8 cellular contexts compared by ENCODE assay signal in the genomic region with DNA sequence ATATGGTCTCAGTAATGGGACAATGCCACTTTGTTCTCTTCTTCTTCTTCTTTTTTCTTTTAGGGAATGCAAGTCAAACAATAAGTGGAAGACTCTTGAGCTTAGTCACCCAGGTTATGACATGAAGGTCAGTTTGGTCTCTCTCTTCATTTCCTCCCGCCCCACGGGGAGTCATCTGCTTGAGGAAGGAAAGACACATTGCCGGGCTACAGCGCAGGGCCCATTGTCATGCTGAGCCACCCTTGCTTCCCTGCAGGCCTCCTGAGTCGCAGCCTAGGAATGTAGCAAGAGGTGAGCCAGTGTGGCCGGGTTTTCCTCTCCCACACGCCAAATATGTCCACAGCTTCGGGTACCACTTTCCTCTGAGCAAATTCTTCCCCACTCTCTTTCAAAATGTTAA. TPM values are rescaled to one million over a fixed set of nuclear protein-coding genes. Genes with fewer than 3 reads are reported as not detected.
DNase-seq lines count a peak whose midpoint lies in the region; ATAC-seq and TF ChIP-seq lines count a peak whose summit lies in the region.

No MANE protein-coding gene starts in this region.

- no peaks in the 10 kb centered on the region for H3K36me3 Mint-ChIP-seq in activated naive CD8-positive, alpha-beta T cell treated with anti-CD3 and anti-CD28 coated beads, Interleukin-2, amount 50 U/mL, for 24 hours (ENCODE audit: low read depth)

- no peaks in the 10 kb centered on the region for H3K27me3 ChIP-seq in H7 (ENCODE audit: control insufficient read depth, insufficient read depth, low read length)
- no peaks in the 10 kb centered on the region for H3K27me3 ChIP-seq in neutrophil

- ATAC-seq in activated naive CD8-positive, alpha-beta T cell treated with anti-CD3 and anti-CD28 coated beads, Interleukin-2, amount 50 U/mL, for 24 hours: no peak

- H3K36me3 ChIP-seq in H7 (replicated peaks; ENCODE audit: control insufficient read depth, insufficient read depth, low read length) (no peaks in the 10 kb centered on the region), neutrophil (no peaks in the 10 kb centered on the region)

- H3K27ac ChIP-seq in neutrophil (peak overlapping the region; percentile 86), substantia nigra (ENCODE audit: low read depth, low read length, poor library complexity, severe bottlenecking) (no peak overlapping the region)

- H3K9me3 ChIP-seq in neutrophil: no peaks in the 10 kb centered on the region

- H3K4me3 Mint-ChIP-seq in activated naive CD8-positive, alpha-beta T cell treated with anti-CD3 and anti-CD28 coated beads, Interleukin-2, amount 50 U/mL, for 24 hours: no peak overlapping the region

- DNase-seq in H7: peak; percentile 59
- DNase-seq in RKO (ENCODE audit: low spot score): peak; percentile 69
- peak; percentile 43 for DNase-seq in fibroblast of peridontal ligament (ENCODE audit: extremely low read depth)
- DNase-seq in NCI-H82 (lab: John Stamatoyannopoulos, UW): no peak
- DNase-seq in anterior cingulate cortex (lab: John Stamatoyannopoulos, UW): no peak
- no peak for DNase-seq in substantia nigra (lab: John Stamatoyannopoulos, UW)
- DNase-seq in activated naive CD8-positive, alpha-beta T cell treated with anti-CD3 and anti-CD28 coated beads, Interleukin-2, amount 50 U/mL, for 24 hours: no peak

- H3K27me3 Mint-ChIP-seq in activated naive CD8-positive, alpha-beta T cell treated with anti-CD3 and anti-CD28 coated beads, Interleukin-2, amount 50 U/mL, for 24 hours: no peaks in the 10 kb centered on the region

- H3K4me1 ChIP-seq in neutrophil (ENCODE audit: control insufficient read depth in 1 of 2, insufficient read depth in 1 of 2, low read depth in 1 of 2, low read length in 1 of 2): peaks cover 36 to 43% of the 10 kb centered on the region in 2 experiments

- peaks cover 18% of the 10 kb centered on the region for H3K4me1 Mint-ChIP-seq in activated naive CD8-positive, alpha-beta T cell treated with anti-CD3 and anti-CD28 coated beads, Interleukin-2, amount 50 U/mL, for 24 hours

- H3K4me3 ChIP-seq in H7 (ENCODE audit: insufficient read depth, low read depth, low read length): no peak overlapping the region; the same call in 1 of the 2 replicates
- H3K4me3 ChIP-seq in neutrophil (ENCODE audit: low read depth in 1 of 2, low read length in 1 of 2): peak overlapping the region; percentile 17 to 28

- no peak for TF ChIP-seq CTCF in neutrophil (IDR thresholded peaks at IDR 0.05)

- no peaks in the 10 kb centered on the region for H3K9me3 Mint-ChIP-seq in activated naive CD8-positive, alpha-beta T cell treated with anti-CD3 and anti-CD28 coated beads, Interleukin-2, amount 50 U/mL, for 24 hours

- H3K27ac Mint-ChIP-seq in activated naive CD8-positive, alpha-beta T cell treated with anti-CD3 and anti-CD28 coated beads, Interleukin-2, amount 50 U/mL, for 24 hours: no peak overlapping the region

RNA-seq across cellular contexts. Expression of gene RAP2B, which starts 47.6 kb away (rescaled TPM):
- 13.7 and 16.4 TPM in 2 replicates for total RNA-seq in H7 (2014; rRNA removed; shearing (Covaris generic))

Comparison
In these comparisons a context has a peak if more than half of its experiments do, and no peak if none do; other contexts are left out.
1. DNase-seq: peak in H7 (single experiment), RKO (single experiment) and fibroblast of peridontal ligament (single experiment); none in NCI-H82 (single experiment), anterior cingulate cortex (0 of 58), substantia nigra (0 of 49) and activated naive CD8-positive, alpha-beta T cell treated with anti-CD3 and anti-CD28 coated beads, Interleukin-2, amount 50 U/mL, for 24 hours (single experiment).